ENCODE assay signal across 8 cellular contexts in the genomic region with DNA sequence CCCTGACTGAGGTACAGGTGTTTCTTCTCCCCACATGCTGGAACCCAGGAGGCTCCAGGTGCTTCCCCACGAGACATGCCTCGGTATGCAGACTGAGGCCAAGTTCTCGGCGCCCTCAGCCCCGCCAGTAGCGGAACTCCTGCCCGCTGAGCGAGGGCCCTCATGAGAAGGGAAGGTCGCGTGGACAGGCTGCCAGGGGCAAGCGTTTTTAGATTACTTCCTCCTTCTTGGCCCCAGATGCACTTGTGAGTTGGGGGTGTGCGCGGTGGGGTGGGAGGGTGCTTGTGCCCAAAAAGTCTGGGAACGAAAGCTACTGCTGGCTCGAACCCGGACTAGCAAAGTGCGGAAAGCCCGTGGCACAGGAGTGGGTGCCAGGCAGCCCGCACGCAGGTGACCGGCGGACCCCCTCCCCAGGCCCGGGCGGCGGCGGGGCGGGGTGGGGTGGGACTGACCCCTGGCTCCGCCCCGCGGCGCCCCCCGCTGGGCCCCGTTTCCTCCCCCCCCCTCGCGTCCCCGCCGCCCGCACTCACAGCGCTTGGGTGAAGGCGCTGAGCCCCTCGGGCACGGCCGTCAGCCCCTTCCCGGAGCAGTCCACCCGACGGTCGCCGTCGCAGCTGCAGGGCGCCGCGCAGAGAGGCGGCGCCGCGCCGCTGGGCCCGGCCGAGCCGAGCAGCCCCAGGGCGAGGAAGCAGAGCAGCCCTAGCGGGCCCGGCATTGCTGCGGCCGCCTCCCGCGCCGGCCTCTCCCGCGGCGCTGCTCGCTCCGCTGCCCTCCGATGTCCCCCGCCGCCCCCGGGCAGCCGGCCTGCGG. TPM values are rescaled to one million over a fixed set of nuclear protein-coding genes. Genes with fewer than 3 reads are reported as not detected.
DNase-seq lines count a peak whose midpoint lies in the region; ATAC-seq lines count a peak whose summit lies in the region.

No MANE protein-coding gene starts in this region.

- H3K27me3 Mint-ChIP-seq in central memory CD8-positive, alpha-beta T cell, result peaks cover 43% of the 10 kb centered on the region

- DNase-seq in SJCRH30, result peak; percentile 45 to 48
- DNase-seq in central memory CD8-positive, alpha-beta T cell (ENCODE audit: low spot score in 2 of 2), result no peak
- DNase-seq in stimulated activated CD4-positive, alpha-beta T cell treated with anti-CD3 and anti-CD28 coated beads, Interleukin-4, amount 100 ng/mL, for 1 hour, result peak; percentile 13
- DNase-seq in SW 1271 (lab: John Stamatoyannopoulos, UW), result no peak

- no peaks in the 10 kb centered on the region for H3K9me3 ChIP-seq in BLaER1
- H3K9me3 ChIP-seq in SJCRH30 (replicated peaks), result no peaks in the 10 kb centered on the region

- H3K36me3 Mint-ChIP-seq in central memory CD8-positive, alpha-beta T cell (ENCODE audit: insufficient read depth), result peaks cover 1% of the 10 kb centered on the region

- H3K36me3 ChIP-seq in BLaER1 (no peaks in the 10 kb centered on the region), SJCRH30 (no peaks in the 10 kb centered on the region)

- peak overlapping the region; percentile 96 for H3K4me2 ChIP-seq in BLaER1

- no peaks in the 10 kb centered on the region for H4K20me1 ChIP-seq in BLaER1

- peak overlapping the region; percentile 75 for H3K27ac ChIP-seq in BLaER1
- no peak overlapping the region; the same call in 1 of the 2 replicates for H3K27ac ChIP-seq in SJCRH30
- peak overlapping the region; percentile 83 for H3K27ac ChIP-seq in layer of hippocampus (ENCODE audit: low read depth, low read length)

- peaks cover 23% of the 10 kb centered on the region for H3K4me1 Mint-ChIP-seq in central memory CD8-positive, alpha-beta T cell

- peak overlapping the region; percentile 77 for H3K9ac ChIP-seq in BLaER1

- ATAC-seq in GM18868 (IDR thresholded peaks at IDR 0.05; ENCODE audit: unreplicated experiment) (peak; percentile 36), HG03108 (IDR thresholded peaks at IDR 0.05; ENCODE audit: unreplicated experiment) (peak; percentile 34)
- peak; percentile 66 for ATAC-seq in central memory CD8-positive, alpha-beta T cell (replicated peaks; ENCODE audit: extremely low read depth, poor library complexity, severe bottlenecking)

- H3K4me1 ChIP-seq in BLaER1, result peaks cover 11% of the 10 kb centered on the region
- H3K4me1 ChIP-seq in SJCRH30, result peaks cover 3% of the 10 kb centered on the region; the same call in 1 of the 2 replicates

- peak overlapping the region; percentile 87 for H3K27ac Mint-ChIP-seq in central memory CD8-positive, alpha-beta T cell (ENCODE audit: low read depth)

- H3K9me3 Mint-ChIP-seq in central memory CD8-positive, alpha-beta T cell, result no peaks in the 10 kb centered on the region

- H3K27me3 ChIP-seq in BLaER1 (peaks cover 9% of the 10 kb centered on the region), SJCRH30 (no peaks in the 10 kb centered on the region), layer of hippocampus (ENCODE audit: control insufficient read depth, insufficient read depth, low read length) (no peaks in the 10 kb centered on the region)

- peak overlapping the region; percentile 93 for H3K4me3 Mint-ChIP-seq in central memory CD8-positive, alpha-beta T cell

- H3K4me3 ChIP-seq in BLaER1 (peak overlapping the region; percentile 86), SJCRH30 (peak overlapping the region; percentile 87)

RNA-seq across cellular contexts. Expression of a gene that starts 0.8 kb away (rescaled TPM):
- total RNA-seq in SJCRH30 (2014; rRNA removed; shearing (Covaris generic)), result 40.0 and 44.2 TPM in 2 replicates

RNA-seq across cellular contexts. Expression of a gene that starts 34.8 kb away (rescaled TPM):
- 64.6 and 70.6 TPM in 2 replicates for total RNA-seq in SJCRH30 (2014; rRNA removed; shearing (Covaris generic))

Comparison
In these comparisons a context has a peak if more than half of its experiments do, and no peak if none do; other contexts are left out.
1. DNase-seq: peak in SJCRH30 (2 of 2) and stimulated activated CD4-positive, alpha-beta T cell treated with anti-CD3 and anti-CD28 coated beads, Interleukin-4, amount 100 ng/mL, for 1 hour (single experiment); none in central memory CD8-positive, alpha-beta T cell (0 of 2) and SW 1271 (0 of 2).
2. Peak in every context shown above with its lines, with median percentiles within 50 percentile points of each other: ATAC-seq.